In genomic region chr14:28681681-28682080, GRCh38 we compare ENCODE assay signal across 18 cellular contexts.
DNase-seq lines count a peak whose midpoint lies in the region; ATAC-seq, FAIRE-seq and TF ChIP-seq lines count a peak whose summit lies in the region.
"Had no signal": no experiment of that assay in that cellular context is flagged by ENCODE, and none has a peak within 500 bp of the region (broad histone marks: within the 10 kb centered on the region; RNA-seq: fewer than 3 reads in every experiment).

No MANE protein-coding gene starts in this region.

- no peak overlapping the region for H3K4me3 ChIP-seq in heart left ventricle
- H3K4me3 ChIP-seq: SJCRH30 had no signal

- H3K27me3 Mint-ChIP-seq in WTC11 (ENCODE audit: low read depth): no peaks in the 10 kb centered on the region; the same call in 1 of the 2 replicates
- H3K27me3 Mint-ChIP-seq: CD4-positive, alpha-beta memory T cell had no signal

- peak; percentile 13 for FAIRE-seq in HTR-8/SVneo (lab: Jason Lieb, UNC)
- FAIRE-seq: D721Med, G401.6 had no signal

- peaks cover 38% of the 10 kb centered on the region for H3K9me3 Mint-ChIP-seq in WTC11

- no peaks in the 10 kb centered on the region for H3K4me1 Mint-ChIP-seq in WTC11
- H3K4me1 Mint-ChIP-seq: CD4-positive, alpha-beta memory T cell had no signal

- no peak overlapping the region for H3K27ac ChIP-seq in heart left ventricle
- H3K27ac ChIP-seq: RWPE1, SJCRH30 had no signal

- ATAC-seq in WTC11 (peak; percentile 92), heart left ventricle (no peak)

- 58 to 65% (median 62%) methylated on average over 4 of the region's 4 CpGs for WGBS in heart left ventricle, 4 donors

- CTCF ChIA-PET in WTC11 (lab: Charles Lee): interaction anchor here (0.6 to 1.6 kb wide), 5 partner anchors 15 to 869 kb away, joined by 3 to 4 read pairs (median 3); no protein-coding TSS in a partner anchor

- H3K36me3 Mint-ChIP-seq in WTC11: peaks cover 12% of the 10 kb centered on the region
- H3K36me3 Mint-ChIP-seq: CD4-positive, alpha-beta memory T cell had no signal

- TF ChIP-seq CTCF in WTC11 (IDR thresholded peaks at IDR 0.05) (no peak), heart left ventricle (IDR thresholded peaks at IDR 0.05) (no peak)

- POLR2A ChIA-PET in WTC11 (lab: Charles Lee): no interaction called here

- no peaks in the 10 kb centered on the region for H3K27me3 ChIP-seq in heart left ventricle
- H3K27me3 ChIP-seq: BE2C, SJCRH30 had no signal

- no peak overlapping the region for H3K27ac Mint-ChIP-seq in WTC11
- H3K27ac Mint-ChIP-seq: CD4-positive, alpha-beta memory T cell had no signal

- no peaks in the 10 kb centered on the region for H3K9me3 ChIP-seq in heart left ventricle
- H3K9me3 ChIP-seq: BE2C, SJCRH30 had no signal

- no peaks in the 10 kb centered on the region for H3K4me1 ChIP-seq in heart left ventricle
- H3K4me1 ChIP-seq: BE2C, SJCRH30 had no signal

- H3K36me3 ChIP-seq in heart left ventricle: no peaks in the 10 kb centered on the region
- H3K36me3 ChIP-seq: BE2C, SJCRH30 had no signal

- intact Hi-C loops in heart left ventricle (cut with DNase I): no loop called here

- TF ChIP-seq POLR2A in heart left ventricle (IDR thresholded peaks at IDR 0.05): no peak

- peak; percentile 8 for DNase-seq in COLO668 (lab: John Stamatoyannopoulos, UW; ENCODE audit: unreplicated experiment)
- no peak for DNase-seq in HTR-8/SVneo (ENCODE audit: insufficient read length, low spot score)
- DNase-seq in WTC11 (ENCODE audit: low spot score): peak; percentile 56
- peak; percentile 11 for DNase-seq in iPS-NIHi11 (ENCODE audit: low spot score)
- no peak for DNase-seq in activated naive CD4-positive, alpha-beta T cell treated with anti-CD3 and anti-CD28 coated beads, Interleukin-2, amount 50 U/mL, for 16 hours
- no peak for DNase-seq in T-helper 2 cell
- DNase-seq in heart left ventricle: no peak
- DNase-seq: BE2C; CD4-positive, alpha-beta memory T cell; DND-41; HCEC 1CT; NCI-H1417 treated with DMSO at 0.1 percent for 48 hours; NCI-H1930; NCI-H510A treated with DMSO at 0.1 percent for 48 hours; SJCRH30 had no signal

- no peak overlapping the region for H3K4me3 Mint-ChIP-seq in WTC11
- H3K4me3 Mint-ChIP-seq: CD4-positive, alpha-beta memory T cell had no signal

TF ChIP-seq in WTC11, 78 proteins besides CTCF, POLR2A, EP300 and RAD21:
- TF ChIP-seq NR1H2 (CRISPR knock-in tag; IDR thresholded peaks at IDR 0.05) (no peak), CREM (CRISPR knock-in tag; IDR thresholded peaks at IDR 0.05) (no peak), TEAD1 (CRISPR knock-in tag; IDR thresholded peaks at IDR 0.05) (no peak), ELF4 (CRISPR knock-in tag; IDR thresholded peaks at IDR 0.05; ENCODE audit: low read depth) (no peak), FOXP1 (CRISPR knock-in tag; IDR thresholded peaks at IDR 0.05; ENCODE audit: borderline replicate concordance) (no peak), CREB1 (CRISPR knock-in tag; IDR thresholded peaks at IDR 0.05) (no peak), IRF1 (CRISPR knock-in tag; IDR thresholded peaks at IDR 0.05) (no peak), TEAD4 (CRISPR knock-in tag; IDR thresholded peaks at IDR 0.05) (no peak), GRHL2 (CRISPR knock-in tag; IDR thresholded peaks at IDR 0.05; ENCODE audit: insufficient replicate concordance, severe bottlenecking) (no peak), ZNF317 (CRISPR knock-in tag; IDR thresholded peaks at IDR 0.05; ENCODE audit: borderline replicate concordance, low read depth) (no peak), SMAD4 (CRISPR knock-in tag; IDR thresholded peaks at IDR 0.05) (no peak), FOXK1 (CRISPR knock-in tag; IDR thresholded peaks at IDR 0.05) (no peak)
- TF ChIP-seq, protein P1, sequence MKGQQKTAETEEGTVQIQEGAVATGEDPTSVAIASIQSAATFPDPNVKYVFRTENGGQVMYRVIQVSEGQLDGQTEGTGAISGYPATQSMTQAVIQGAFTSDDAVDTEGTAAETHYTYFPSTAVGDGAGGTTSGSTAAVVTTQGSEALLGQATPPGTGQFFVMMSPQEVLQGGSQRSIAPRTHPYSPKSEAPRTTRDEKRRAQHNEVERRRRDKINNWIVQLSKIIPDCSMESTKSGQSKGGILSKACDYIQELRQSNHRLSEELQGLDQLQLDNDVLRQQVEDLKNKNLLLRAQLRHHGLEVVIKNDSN (CRISPR knock-in tag; IDR thresholded peaks at IDR 0.05): no peak
- TF ChIP-seq, protein P2, sequence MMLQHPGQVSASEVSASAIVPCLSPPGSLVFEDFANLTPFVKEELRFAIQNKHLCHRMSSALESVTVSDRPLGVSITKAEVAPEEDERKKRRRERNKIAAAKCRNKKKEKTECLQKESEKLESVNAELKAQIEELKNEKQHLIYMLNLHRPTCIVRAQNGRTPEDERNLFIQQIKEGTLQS (CRISPR knock-in tag; conservative IDR thresholded peaks at IDR 0.05): no peak
- TF ChIP-seq, protein P3, sequence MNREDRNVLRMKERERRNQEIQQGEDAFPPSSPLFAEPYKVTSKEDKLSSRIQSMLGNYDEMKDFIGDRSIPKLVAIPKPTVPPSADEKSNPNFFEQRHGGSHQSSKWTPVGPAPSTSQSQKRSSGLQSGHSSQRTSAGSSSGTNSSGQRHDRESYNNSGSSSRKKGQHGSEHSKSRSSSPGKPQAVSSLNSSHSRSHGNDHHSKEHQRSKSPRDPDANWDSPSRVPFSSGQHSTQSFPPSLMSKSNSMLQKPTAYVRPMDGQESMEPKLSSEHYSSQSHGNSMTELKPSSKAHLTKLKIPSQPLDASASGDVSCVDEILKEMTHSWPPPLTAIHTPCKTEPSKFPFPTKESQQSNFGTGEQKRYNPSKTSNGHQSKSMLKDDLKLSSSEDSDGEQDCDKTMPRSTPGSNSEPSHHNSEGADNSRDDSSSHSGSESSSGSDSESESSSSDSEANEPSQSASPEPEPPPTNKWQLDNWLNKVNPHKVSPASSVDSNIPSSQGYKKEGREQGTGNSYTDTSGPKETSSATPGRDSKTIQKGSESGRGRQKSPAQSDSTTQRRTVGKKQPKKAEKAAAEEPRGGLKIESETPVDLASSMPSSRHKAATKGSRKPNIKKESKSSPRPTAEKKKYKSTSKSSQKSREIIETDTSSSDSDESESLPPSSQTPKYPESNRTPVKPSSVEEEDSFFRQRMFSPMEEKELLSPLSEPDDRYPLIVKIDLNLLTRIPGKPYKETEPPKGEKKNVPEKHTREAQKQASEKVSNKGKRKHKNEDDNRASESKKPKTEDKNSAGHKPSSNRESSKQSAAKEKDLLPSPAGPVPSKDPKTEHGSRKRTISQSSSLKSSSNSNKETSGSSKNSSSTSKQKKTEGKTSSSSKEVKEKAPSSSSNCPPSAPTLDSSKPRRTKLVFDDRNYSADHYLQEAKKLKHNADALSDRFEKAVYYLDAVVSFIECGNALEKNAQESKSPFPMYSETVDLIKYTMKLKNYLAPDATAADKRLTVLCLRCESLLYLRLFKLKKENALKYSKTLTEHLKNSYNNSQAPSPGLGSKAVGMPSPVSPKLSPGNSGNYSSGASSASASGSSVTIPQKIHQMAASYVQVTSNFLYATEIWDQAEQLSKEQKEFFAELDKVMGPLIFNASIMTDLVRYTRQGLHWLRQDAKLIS (CRISPR knock-in tag; IDR thresholded peaks at IDR 0.05; ENCODE audit: borderline replicate concordance): no peak
- TF ChIP-seq, protein P4, sequence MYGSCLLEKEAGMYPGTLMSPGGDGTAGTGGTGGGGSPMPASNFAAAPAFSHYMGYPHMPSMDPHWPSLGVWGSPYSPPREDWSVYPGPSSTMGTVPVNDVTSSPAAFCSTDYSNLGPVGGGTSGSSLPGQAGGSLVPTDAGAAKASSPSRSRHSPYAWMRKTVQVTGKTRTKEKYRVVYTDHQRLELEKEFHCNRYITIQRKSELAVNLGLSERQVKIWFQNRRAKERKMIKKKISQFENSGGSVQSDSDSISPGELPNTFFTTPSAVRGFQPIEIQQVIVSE (CRISPR knock-in tag; IDR thresholded peaks at IDR 0.05; ENCODE audit: borderline replicate concordance): no peak

Comparison
In these comparisons a context has a peak if more than half of its experiments do, and no peak if none do; other contexts are left out.
1. DNase-seq: peak in COLO668 (single experiment), WTC11 (single experiment) and iPS-NIHi11 (single experiment); none in HTR-8/SVneo (single experiment), activated naive CD4-positive, alpha-beta T cell treated with anti-CD3 and anti-CD28 coated beads, Interleukin-2, amount 50 U/mL, for 16 hours (single experiment), T-helper 2 cell (0 of 5) and heart left ventricle (0 of 5).